35 cellular contexts compared by ENCODE assay signal in genomic region chr10:1468777-1469176, GRCh38.
"Had no signal": no experiment of that assay in that cellular context is flagged by ENCODE, and none has a peak within 500 bp of the region (broad histone marks: within the 10 kb centered on the region; RNA-seq: fewer than 3 reads in every experiment).

No MANE protein-coding gene starts in this region.

- H3K4me3 Mint-ChIP-seq: activated CD4-positive, alpha-beta memory T cell treated with anti-CD3 and anti-CD28 coated beads, Interleukin-2, amount 10 ng/mL, durations not matched to agents 7 days and 5 days; activated CD4-positive, alpha-beta T cell treated with anti-CD3 and anti-CD28 coated beads for 36 hours; activated CD4-positive, alpha-beta T cell treated with anti-CD3 and anti-CD28 coated beads, Interleukin-2, amount 10 ng/mL, durations not matched to agents 7 days and 5 days; activated CD8-positive, alpha-beta memory T cell treated with anti-CD3 and anti-CD28 coated beads, Interleukin-2, amount 10 ng/mL, durations not matched to agents 7 days and 5 days; activated CD8-positive, alpha-beta T cell treated with anti-CD3 and anti-CD28 coated beads, Interleukin-2, amount 10 ng/mL, durations not matched to agents 7 days and 5 days; activated naive CD4-positive, alpha-beta T cell treated with anti-CD3 and anti-CD28 coated beads, Interleukin-2, amount 10 ng/mL, durations not matched to agents 7 days and 5 days; activated naive CD4-positive, alpha-beta T cell treated with anti-CD3 and anti-CD28 coated beads, Interleukin-2, amount 50 U/mL, for 24 hours; activated naive CD8-positive, alpha-beta T cell; activated naive CD8-positive, alpha-beta T cell treated with anti-CD3 and anti-CD28 coated beads, Interleukin-2, amount 10 ng/mL, durations not matched to agents 7 days and 5 days; activated naive CD8-positive, alpha-beta T cell treated with anti-CD3 and anti-CD28 coated beads, Interleukin-2, amount 50 U/mL, for 24 hours; activated T-cell treated with anti-CD3 and anti-CD28 coated beads, Interleukin-2, amount 50 U/mL, for 24 hours; brain; central memory CD8-positive, alpha-beta T cell; T-helper 2 cell treated with Interferon-gamma antibody and Interleukin-4, amounts not matched to agents 5 μg/mL and 100 μg/mL, for 36 hours had no signal

- DNase-seq: activated CD4-positive, alpha-beta memory T cell treated with anti-CD3 and anti-CD28 coated beads, Interleukin-2, amount 10 ng/mL, durations not matched to agents 7 days and 5 days; activated CD4-positive, alpha-beta T cell treated with anti-CD3 and anti-CD28 coated beads for 1 hour; activated CD4-positive, alpha-beta T cell treated with anti-CD3 and anti-CD28 coated beads for 36 hours; activated CD4-positive, alpha-beta T cell treated with anti-CD3 and anti-CD28 coated beads for 48 hours; activated CD4-positive, alpha-beta T cell treated with anti-CD3 and anti-CD28 coated beads, Interleukin-2, amount 10 ng/mL, durations not matched to agents 7 days and 5 days; activated CD4-positive, alpha-beta T cell treated with anti-CD3 and anti-CD28 coated beads, Interleukin-2, amount 50 U/mL, for 48 hours; activated CD4-positive, CD25-positive, alpha-beta regulatory T cell; activated CD8-positive, alpha-beta memory T cell treated with anti-CD3 and anti-CD28 coated beads for 24 hours; activated CD8-positive, alpha-beta memory T cell treated with anti-CD3 and anti-CD28 coated beads, Interleukin-2, amount 10 ng/mL, durations not matched to agents 7 days and 5 days; activated CD8-positive, alpha-beta memory T cell treated with anti-CD3 and anti-CD28 coated beads, Interleukin-2, amount 50 U/mL, for 48 hours; activated CD8-positive, alpha-beta T cell treated with anti-CD3 and anti-CD28 coated beads, Interleukin-2, amount 10 ng/mL, durations not matched to agents 7 days and 5 days; activated effector memory CD4-positive, alpha-beta T cell treated with Interleukin-2 at 50 U/mL for 16 hours; activated gamma-delta T cell; activated naive CD4-positive, alpha-beta T cell treated with anti-CD3 and anti-CD28 coated beads, Interleukin-2, amount 10 ng/mL, durations not matched to agents 7 days and 5 days; activated naive CD4-positive, alpha-beta T cell treated with Interleukin-2 at 50 U/mL for 16 hours; activated naive CD8-positive, alpha-beta T cell treated with anti-CD3 and anti-CD28 coated beads, Interleukin-2, amount 10 ng/mL, durations not matched to agents 7 days and 5 days; activated naive CD8-positive, alpha-beta T cell treated with anti-CD3 and anti-CD28 coated beads, Interleukin-2, amount 50 U/mL, for 24 hours; activated T-cell treated with anti-CD3 and anti-CD28 coated beads, Interleukin-2, amount 50 U/mL, for 24 hours; activated T-cell treated with anti-CD3 and anti-CD28 coated beads, Interleukin-2, amount 50 U/mL, for 48 hours; amygdala; caudate nucleus; cerebellar nuclear complex; T-helper 2 cell; T-helper 9 cell had no signal

- H3K27ac ChIP-seq: ascending aorta, cardiac muscle cell, coronary artery, VCaP had no signal

- H3K27me3 Mint-ChIP-seq: activated CD4-positive, alpha-beta memory T cell treated with anti-CD3 and anti-CD28 coated beads, Interleukin-2, amount 10 ng/mL, durations not matched to agents 7 days and 5 days; activated CD4-positive, alpha-beta T cell treated with anti-CD3 and anti-CD28 coated beads, Interleukin-2, amount 10 ng/mL, durations not matched to agents 7 days and 5 days; activated CD8-positive, alpha-beta memory T cell treated with anti-CD3 and anti-CD28 coated beads, Interleukin-2, amount 10 ng/mL, durations not matched to agents 7 days and 5 days; activated naive CD4-positive, alpha-beta T cell treated with anti-CD3 and anti-CD28 coated beads, Interleukin-2, amount 10 ng/mL, durations not matched to agents 7 days and 5 days; activated naive CD8-positive, alpha-beta T cell treated with anti-CD3 and anti-CD28 coated beads, Interleukin-2, amount 10 ng/mL, durations not matched to agents 7 days and 5 days; brain had no signal

- H3K9me3 ChIP-seq: ascending aorta had no signal

- H3K4me1 Mint-ChIP-seq: activated CD4-positive, alpha-beta memory T cell treated with anti-CD3 and anti-CD28 coated beads, Interleukin-2, amount 10 ng/mL, durations not matched to agents 7 days and 5 days; activated CD4-positive, alpha-beta T cell treated with anti-CD3 and anti-CD28 coated beads for 36 hours; activated CD4-positive, alpha-beta T cell treated with anti-CD3 and anti-CD28 coated beads, Interleukin-2, amount 10 ng/mL, durations not matched to agents 7 days and 5 days; activated CD8-positive, alpha-beta memory T cell treated with anti-CD3 and anti-CD28 coated beads, Interleukin-2, amount 10 ng/mL, durations not matched to agents 7 days and 5 days; activated naive CD4-positive, alpha-beta T cell treated with anti-CD3 and anti-CD28 coated beads, Interleukin-2, amount 10 ng/mL, durations not matched to agents 7 days and 5 days; activated naive CD4-positive, alpha-beta T cell treated with anti-CD3 and anti-CD28 coated beads, Interleukin-2, amount 50 U/mL, for 24 hours; activated naive CD8-positive, alpha-beta T cell treated with anti-CD3 and anti-CD28 coated beads, Interleukin-2, amount 10 ng/mL, durations not matched to agents 7 days and 5 days; central memory CD8-positive, alpha-beta T cell had no signal

- H3K4me3 ChIP-seq: ascending aorta, cardiac muscle cell, coronary artery had no signal

- H3K27me3 ChIP-seq: ascending aorta, cardiac muscle cell had no signal

- H3K27ac Mint-ChIP-seq: activated CD4-positive, alpha-beta memory T cell treated with anti-CD3 and anti-CD28 coated beads, Interleukin-2, amount 10 ng/mL, durations not matched to agents 7 days and 5 days; activated CD4-positive, alpha-beta T cell treated with anti-CD3 and anti-CD28 coated beads for 36 hours; activated CD4-positive, alpha-beta T cell treated with anti-CD3 and anti-CD28 coated beads, Interleukin-2, amount 10 ng/mL, durations not matched to agents 7 days and 5 days; activated CD8-positive, alpha-beta memory T cell treated with anti-CD3 and anti-CD28 coated beads, Interleukin-2, amount 10 ng/mL, durations not matched to agents 7 days and 5 days; activated CD8-positive, alpha-beta T cell treated with anti-CD3 and anti-CD28 coated beads, Interleukin-2, amount 10 ng/mL, durations not matched to agents 7 days and 5 days; activated naive CD4-positive, alpha-beta T cell treated with anti-CD3 and anti-CD28 coated beads, Interleukin-2, amount 10 ng/mL, durations not matched to agents 7 days and 5 days; activated naive CD4-positive, alpha-beta T cell treated with anti-CD3 and anti-CD28 coated beads, Interleukin-2, amount 50 U/mL, for 24 hours; activated naive CD8-positive, alpha-beta T cell; activated naive CD8-positive, alpha-beta T cell treated with anti-CD3 and anti-CD28 coated beads, Interleukin-2, amount 10 ng/mL, durations not matched to agents 7 days and 5 days; activated naive CD8-positive, alpha-beta T cell treated with anti-CD3 and anti-CD28 coated beads, Interleukin-2, amount 50 U/mL, for 24 hours; activated T-cell treated with anti-CD3 and anti-CD28 coated beads, Interleukin-2, amount 50 U/mL, for 24 hours; activated T-helper 2 cell treated with anti-CD3 and anti-CD28 coated beads, Interferon-gamma antibody, Interleukin-2, Interleukin-4, amounts not matched to agents 10 μg/mL and 5 μg/mL and 100 μg/mL, durations not matched to agents 14 hours and 24 hours and 36 hours; T-helper 2 cell treated with Interferon-gamma antibody and Interleukin-4, amounts not matched to agents 5 μg/mL and 100 μg/mL, for 36 hours had no signal

- ATAC-seq: activated CD4-positive, alpha-beta T cell treated with anti-CD3 and anti-CD28 coated beads for 36 hours; activated CD4-positive, CD25-positive, alpha-beta regulatory T cell treated with anti-CD3 and anti-CD28 coated beads, Interleukin-2, amount 50 U/mL, for 24 hours; activated CD8-positive, alpha-beta memory T cell treated with anti-CD3 and anti-CD28 coated beads, Interleukin-2, amount 10 ng/mL, durations not matched to agents 7 days and 5 days; activated CD8-positive, alpha-beta T cell treated with anti-CD3 and anti-CD28 coated beads, Interleukin-2, amount 10 ng/mL, durations not matched to agents 7 days and 5 days; activated naive CD8-positive, alpha-beta T cell treated with anti-CD3 and anti-CD28 coated beads, Interleukin-2, amount 50 U/mL, for 24 hours had no signal

- H3K36me3 ChIP-seq: ascending aorta, cardiac muscle cell had no signal

- H3K4me1 ChIP-seq: ascending aorta had no signal

- H3K36me3 Mint-ChIP-seq: activated CD8-positive, alpha-beta memory T cell treated with anti-CD3 and anti-CD28 coated beads, Interleukin-2, amount 10 ng/mL, durations not matched to agents 7 days and 5 days; activated naive CD4-positive, alpha-beta T cell treated with anti-CD3 and anti-CD28 coated beads, Interleukin-2, amount 10 ng/mL, durations not matched to agents 7 days and 5 days; activated naive CD4-positive, alpha-beta T cell treated with anti-CD3 and anti-CD28 coated beads, Interleukin-2, amount 50 U/mL, for 24 hours; activated naive CD8-positive, alpha-beta T cell; activated naive CD8-positive, alpha-beta T cell treated with anti-CD3 and anti-CD28 coated beads, Interleukin-2, amount 10 ng/mL, durations not matched to agents 7 days and 5 days; brain had no signal

- H3K9me3 Mint-ChIP-seq: activated CD4-positive, alpha-beta memory T cell treated with anti-CD3 and anti-CD28 coated beads, Interleukin-2, amount 10 ng/mL, durations not matched to agents 7 days and 5 days; activated CD4-positive, alpha-beta T cell treated with anti-CD3 and anti-CD28 coated beads, Interleukin-2, amount 10 ng/mL, durations not matched to agents 7 days and 5 days; activated naive CD4-positive, alpha-beta T cell treated with anti-CD3 and anti-CD28 coated beads, Interleukin-2, amount 10 ng/mL, durations not matched to agents 7 days and 5 days; activated naive CD4-positive, alpha-beta T cell treated with anti-CD3 and anti-CD28 coated beads, Interleukin-2, amount 50 U/mL, for 24 hours; activated naive CD8-positive, alpha-beta T cell treated with anti-CD3 and anti-CD28 coated beads, Interleukin-2, amount 10 ng/mL, durations not matched to agents 7 days and 5 days; activated naive CD8-positive, alpha-beta T cell treated with anti-CD3 and anti-CD28 coated beads, Interleukin-2, amount 50 U/mL, for 24 hours; activated T-cell treated with anti-CD3 and anti-CD28 coated beads, Interleukin-2, amount 50 U/mL, for 24 hours; activated T-helper 2 cell treated with anti-CD3 and anti-CD28 coated beads, Interferon-gamma antibody, Interleukin-2, Interleukin-4, amounts not matched to agents 10 μg/mL and 5 μg/mL and 100 μg/mL, durations not matched to agents 14 hours and 24 hours and 36 hours; central memory CD8-positive, alpha-beta T cell; T-helper 2 cell treated with Interferon-gamma antibody and Interleukin-4, amounts not matched to agents 5 μg/mL and 100 μg/mL, for 36 hours had no signal
